In the genomic region with DNA sequence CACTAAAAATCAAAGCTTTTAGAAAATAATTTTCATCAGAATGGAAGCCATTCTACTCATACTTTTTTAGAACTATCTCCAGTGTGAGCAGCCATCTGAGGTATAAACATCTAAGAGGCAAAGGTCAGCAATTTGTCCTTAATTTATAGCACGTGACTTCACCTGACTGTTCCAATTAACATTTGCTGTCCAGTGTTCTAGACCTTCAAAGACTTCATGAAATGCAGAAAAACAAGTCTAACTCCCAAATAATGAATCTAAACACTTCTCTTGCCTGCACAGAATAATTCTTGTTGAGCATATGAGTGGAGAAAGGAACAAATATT, we compare ENCODE assay signal across 8 cellular contexts. TPM values are rescaled to one million over a fixed set of nuclear protein-coding genes. Genes with fewer than 3 reads are reported as not detected.
DNase-seq lines count a peak whose midpoint lies in the region; ATAC-seq and TF ChIP-seq lines count a peak whose summit lies in the region.

No MANE protein-coding gene starts in this region.

- peak overlapping the region; percentile 88 for H3K4me3 Mint-ChIP-seq in CD4-positive, alpha-beta T cell
- H3K4me3 Mint-ChIP-seq in endothelial cell (ENCODE audit: unreplicated experiment): peak overlapping the region; percentile 33
- peak overlapping the region; percentile 66 for H3K4me3 Mint-ChIP-seq in osteocyte (ENCODE audit: unreplicated experiment)

- peaks cover 49% of the 10 kb centered on the region for H3K36me3 Mint-ChIP-seq in CD4-positive, alpha-beta T cell (ENCODE audit: low read depth)
- H3K36me3 Mint-ChIP-seq in endothelial cell (ENCODE audit: low read depth, unreplicated experiment) (peaks cover 6% of the 10 kb centered on the region), osteocyte (ENCODE audit: unreplicated experiment) (peaks cover 18% of the 10 kb centered on the region)

- peak overlapping the region; percentile 75 for H3K27ac ChIP-seq in CD4-positive, alpha-beta T cell (ENCODE audit: low read depth, low read length)
- peak overlapping the region; percentile 91 for H3K27ac ChIP-seq in OCI-LY1 (ENCODE audit: low read depth, low read length, poor library complexity, severe bottlenecking)

- no peak overlapping the region for H2AFZ ChIP-seq in OCI-LY1 (ENCODE audit: low read length)

- no peaks in the 10 kb centered on the region for H3K27me3 Mint-ChIP-seq in CD4-positive, alpha-beta T cell
- H3K27me3 Mint-ChIP-seq in endothelial cell (ENCODE audit: unreplicated experiment) (peaks cover 2% of the 10 kb centered on the region), osteocyte (ENCODE audit: unreplicated experiment) (no peaks in the 10 kb centered on the region)

- H3K4me2 ChIP-seq in OCI-LY1 (ENCODE audit: low read length): peak overlapping the region; percentile 85

- H3K4me1 Mint-ChIP-seq in CD4-positive, alpha-beta T cell (ENCODE audit: low read depth): peaks cover 68% of the 10 kb centered on the region
- H3K4me1 Mint-ChIP-seq in endothelial cell (ENCODE audit: unreplicated experiment) (peaks cover 7% of the 10 kb centered on the region), osteocyte (ENCODE audit: unreplicated experiment) (peaks cover 32% of the 10 kb centered on the region)

- H3K9ac ChIP-seq in OCI-LY1 (ENCODE audit: low read length): peak overlapping the region; percentile 65

- peaks cover 10% of the 10 kb centered on the region for H3F3A ChIP-seq in OCI-LY1 (ENCODE audit: insufficient read depth, low read length)

- H3K9me3 ChIP-seq in CD4-positive, alpha-beta T cell (ENCODE audit: control insufficient read depth, low read length): no peaks in the 10 kb centered on the region
- H3K9me3 ChIP-seq in OCI-LY1 (ENCODE audit: low read length): peaks cover 4% of the 10 kb centered on the region; the same call in 1 of the 2 replicates

- no peak for TF ChIP-seq CTCF in CD4-positive, alpha-beta T cell (IDR thresholded peaks at IDR 0.05)
- TF ChIP-seq CTCF in OCI-LY1 (IDR thresholded peaks at IDR 0.05; ENCODE audit: low read length) (no peak), endothelial cell (IDR thresholded peaks at IDR 0.05; ENCODE audit: unreplicated experiment) (no peak), osteocyte (IDR thresholded peaks at IDR 0.05) (no peak)

- POLR2A ChIA-PET in CD4-positive, alpha-beta T cell (lab: Charles Lee): interaction anchor here (1.0 to 3.1 kb wide), 5 partner anchors 9 to 321 kb away, joined by 3 to 40 read pairs (median 5); a partner anchor contains a TSS

- H4K20me1 ChIP-seq in OCI-LY1 (ENCODE audit: insufficient read depth, low read length): no peaks in the 10 kb centered on the region

- H3K4me3 ChIP-seq in OCI-LY1 (ENCODE audit: low read depth, low read length, poor library complexity, severe bottlenecking): peak overlapping the region; percentile 56

- intact Hi-C loops in CD4-positive, alpha-beta T cell (cut with DNase I, micrococcal nuclease): loop anchor here (5.0 to 10.0 kb wide), 4 partner anchors 98 to 1379 kb away; a partner anchor contains a TSS

- no peak for ATAC-seq in CD4-positive, alpha-beta T cell (ENCODE audit: poor library complexity)
- ATAC-seq in GM21576 (IDR thresholded peaks at IDR 0.05; ENCODE audit: unreplicated experiment): no peak
- no peak for ATAC-seq in GM18870 (IDR thresholded peaks at IDR 0.05; ENCODE audit: unreplicated experiment)

- no peak for DNase-seq in CD4-positive, alpha-beta T cell
- DNase-seq in endothelial cell (ENCODE audit: low spot score) (no peak), osteocyte (ENCODE audit: extremely low spot score, unreplicated experiment) (no peak), OCI-M2 (lab: John Stamatoyannopoulos, UW; ENCODE audit: unreplicated experiment) (no peak)
- DNase-seq in effector CD8-positive, alpha-beta T cell (lab: John Stamatoyannopoulos, UW): no peak

- peaks cover 4% of the 10 kb centered on the region for H3K9me3 Mint-ChIP-seq in CD4-positive, alpha-beta T cell
- no peaks in the 10 kb centered on the region for H3K9me3 Mint-ChIP-seq in endothelial cell (ENCODE audit: unreplicated experiment)
- H3K9me3 Mint-ChIP-seq in osteocyte (ENCODE audit: unreplicated experiment): peaks cover 8% of the 10 kb centered on the region

- H3K4me1 ChIP-seq in OCI-LY1 (ENCODE audit: insufficient read depth, low read length, severe bottlenecking): peaks cover 70% of the 10 kb centered on the region

- peak overlapping the region; percentile 97 for H3K27ac Mint-ChIP-seq in CD4-positive, alpha-beta T cell
- H3K27ac Mint-ChIP-seq in endothelial cell (ENCODE audit: unreplicated experiment) (peak overlapping the region; percentile 90), osteocyte (ENCODE audit: unreplicated experiment) (peak overlapping the region; percentile 95)

- H3K9me2 ChIP-seq in OCI-LY1 (ENCODE audit: low read depth, low read length): no peaks in the 10 kb centered on the region

- H3K36me3 ChIP-seq in OCI-LY1 (ENCODE audit: insufficient read depth, low read length): peaks cover 35% of the 10 kb centered on the region

- no peaks in the 10 kb centered on the region for H3K27me3 ChIP-seq in CD4-positive, alpha-beta T cell (ENCODE audit: control insufficient read depth, insufficient read depth, low read length)
- H3K27me3 ChIP-seq in OCI-LY1 (ENCODE audit: insufficient read depth, low read length): no peaks in the 10 kb centered on the region

- CTCF ChIA-PET in CD4-positive, alpha-beta T cell (lab: Charles Lee): interaction anchor here (1.7 kb wide), 1 partner anchor 11 kb away, joined by 9 read pairs; a partner anchor contains a TSS

- H3K79me2 ChIP-seq in OCI-LY1 (ENCODE audit: insufficient read depth, low read length): peaks cover 82% of the 10 kb centered on the region

RNA-seq across cellular contexts. Expression of a gene that starts 12.0 kb away (rescaled TPM):
- 100 to 1,000 TPM in 1 of 2 experiments, 10 to 100 TPM in 1; 97.0 to 104 TPM for total RNA-seq in CD4-positive, alpha-beta T cell
- 47.5 TPM for total RNA-seq in endothelial cell (ENCODE audit: unreplicated experiment)
- 44.6 and 48.8 TPM in 2 replicates for total RNA-seq in osteocyte

RNA-seq across cellular contexts. Expression of a gene that starts 52.6 kb away (rescaled TPM):
- total RNA-seq in CD4-positive, alpha-beta T cell: not detected
- total RNA-seq in endothelial cell (ENCODE audit: unreplicated experiment): not detected
- not detected in 2 replicates for total RNA-seq in osteocyte

Comparison
In these comparisons a context has a peak if more than half of its experiments do, and no peak if none do; other contexts are left out.
1. H3K4me3 Mint-ChIP-seq: peak in every context shown above with its lines; median percentile 88 in CD4-positive, alpha-beta T cell; 66 in osteocyte; 33 in endothelial cell.